Comparison of ENCODE assay signal across 8 cellular contexts in the genomic region with DNA sequence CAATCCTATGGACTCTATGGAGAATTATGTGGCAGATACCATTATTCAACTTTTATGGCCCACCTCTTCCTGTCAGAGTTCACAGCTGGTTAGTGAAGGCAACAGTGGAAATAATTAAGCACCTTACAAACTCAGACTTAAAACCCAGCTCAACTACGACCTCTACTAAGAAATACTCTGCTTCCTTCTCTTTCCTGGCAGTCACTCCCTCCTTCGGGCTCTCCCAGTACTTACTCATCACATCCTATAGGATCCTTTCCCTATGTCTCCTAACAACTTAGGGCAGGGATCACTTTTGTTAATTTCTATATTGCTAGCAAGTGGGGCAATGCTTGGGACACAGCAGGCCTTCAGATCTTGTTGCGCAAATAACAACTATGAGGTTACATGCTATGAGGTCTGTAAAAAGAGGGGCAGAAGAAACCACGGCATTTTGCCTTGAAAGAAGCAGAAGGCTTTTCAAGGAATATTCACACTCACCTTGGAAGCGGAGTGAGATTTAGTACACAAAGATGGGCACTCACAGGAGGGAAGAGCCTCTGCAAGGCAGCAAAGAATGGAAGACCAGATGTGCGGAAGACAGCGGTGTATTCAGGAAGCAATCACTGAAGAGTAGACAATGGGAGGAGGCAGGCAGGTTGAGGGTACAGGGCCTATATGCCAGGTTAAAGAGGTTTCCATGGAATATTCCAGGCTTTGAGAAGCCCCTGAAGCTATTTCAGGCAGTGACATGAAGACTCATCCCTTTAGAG. TPM values are rescaled to one million over a fixed set of nuclear protein-coding genes. Genes with fewer than 3 reads are reported as not detected.
DNase-seq lines count a peak whose midpoint lies in the region; ATAC-seq and TF ChIP-seq lines count a peak whose summit lies in the region.
"Had no signal": no experiment of that assay in that cellular context is flagged by ENCODE, and none has a peak within 500 bp of the region (broad histone marks: within the 10 kb centered on the region; RNA-seq: fewer than 3 reads in every experiment).

No MANE protein-coding gene starts in this region.

- no peak overlapping the region for H3K27ac ChIP-seq in effector memory CD4-positive, alpha-beta T cell (ENCODE audit: insufficient read depth, low read length, poor library complexity, severe bottlenecking)
- H3K27ac ChIP-seq: ovary had no signal

- peak overlapping the region; percentile 63 for H3K4me3 ChIP-seq in Jurkat, Clone E6-1 (ENCODE audit: low read length)
- no peak overlapping the region for H3K4me3 ChIP-seq in effector memory CD4-positive, alpha-beta T cell (ENCODE audit: insufficient read depth, low read depth, low read length, poor library complexity, severe bottlenecking)

- no peaks in the 10 kb centered on the region for H3K36me3 ChIP-seq in effector memory CD4-positive, alpha-beta T cell (ENCODE audit: control insufficient read depth, insufficient read depth, low read length)
- H3K36me3 ChIP-seq: ovary had no signal

- DNase-seq in DMS 273 treated with DMSO at 0.1 percent for 48 hours (lab: John Stamatoyannopoulos, UW) (peak; percentile 53), amniotic epithelial cell (ENCODE audit: low read depth) (peak; percentile 33), natural killer cell (no peak), mucosa of gallbladder (ENCODE audit: low spot score) (no peak), GM03348 (ENCODE audit: low spot score) (no peak)
- peak; percentile 48 for DNase-seq in Jurkat, Clone E6-1 (ENCODE audit: low read depth, low spot score)
- DNase-seq in effector memory CD4-positive, alpha-beta T cell = no peak
- DNase-seq: ovary had no signal

- H3K27me3 Mint-ChIP-seq in natural killer cell (ENCODE audit: low read depth in 2 of 2) = no peaks in the 10 kb centered on the region

- peaks cover 43 to 44% of the 10 kb centered on the region in 2 donors for H3K4me1 Mint-ChIP-seq in natural killer cell

- peak overlapping the region; percentile 95 for H3K4me3 Mint-ChIP-seq in natural killer cell

- H3K27ac Mint-ChIP-seq in natural killer cell = peak overlapping the region; percentile 92 to 93

- H3K36me3 Mint-ChIP-seq in natural killer cell = no peaks in the 10 kb centered on the region

- peaks cover 26% of the 10 kb centered on the region for H3K4me1 ChIP-seq in effector memory CD4-positive, alpha-beta T cell (ENCODE audit: control insufficient read depth, insufficient read depth, low read length, poor library complexity, severe bottlenecking)

- intact Hi-C loops in natural killer cell (cut with micrococcal nuclease) = loop anchor here (2.0 to 5.0 kb wide), 2 partner anchors 33 to 70 kb away; no protein-coding TSS in a partner anchor

- H3K9me3 ChIP-seq in effector memory CD4-positive, alpha-beta T cell (ENCODE audit: control insufficient read depth, low read length) = no peaks in the 10 kb centered on the region
- H3K9me3 ChIP-seq: ovary had no signal

- TF ChIP-seq CTCF in natural killer cell (IDR thresholded peaks at IDR 0.05) = no peak

- ATAC-seq in natural killer cell = no peak

- H3K27me3 ChIP-seq in effector memory CD4-positive, alpha-beta T cell (replicated peaks; ENCODE audit: control insufficient read depth, insufficient read depth, low read length, poor library complexity, severe bottlenecking) = no peaks in the 10 kb centered on the region
- H3K27me3 ChIP-seq: ovary had no signal

- H3K9me3 Mint-ChIP-seq in natural killer cell = no peaks in the 10 kb centered on the region

RNA-seq across cellular contexts. Expression of gene STK39, which starts 2.1 kb away (rescaled TPM):
- 46.7 TPM for polyA plus RNA-seq in Jurkat, Clone E6-1 (2012; ENCODE audit: insufficient read depth, insufficient read length)
- total RNA-seq in natural killer cell = 10 to 100 TPM; 53.3 to 79.3 (median 66.6) TPM
- total RNA-seq in mucosa of gallbladder = 47.9 TPM

Comparison
In these comparisons a context has a peak if more than half of its experiments do, and no peak if none do; other contexts are left out.
1. DNase-seq: peak in DMS 273 treated with DMSO at 0.1 percent for 48 hours (single experiment), Jurkat, Clone E6-1 (single experiment) and amniotic epithelial cell (single experiment); none in natural killer cell (single experiment), mucosa of gallbladder (single experiment), effector memory CD4-positive, alpha-beta T cell (0 of 3) and GM03348 (single experiment).